In the genomic region with DNA sequence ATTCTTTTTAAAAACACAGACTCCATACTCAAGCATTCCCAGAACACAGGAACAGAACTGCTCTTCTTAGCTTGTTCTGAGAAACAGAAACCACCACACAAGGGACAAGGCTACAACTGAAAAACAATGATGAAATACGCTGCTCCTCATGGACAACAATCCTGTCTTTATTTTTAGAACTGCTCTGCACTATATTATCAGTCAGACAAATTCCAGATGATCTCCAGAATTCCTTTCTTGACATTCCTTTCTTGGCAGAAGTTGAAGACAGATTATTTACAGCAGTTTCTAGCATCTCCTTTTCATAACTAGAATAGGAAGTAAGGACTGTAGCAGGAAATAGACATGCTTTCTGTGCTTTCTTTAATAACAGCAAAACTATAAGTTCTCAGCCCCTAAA, we compare ENCODE assay signal across 8 cellular contexts. TPM values are rescaled to one million over a fixed set of nuclear protein-coding genes. Genes with fewer than 3 reads are reported as not detected.
A peak's percentile ranks its signal among the peaks of the same experiment; 100 is the strongest.
DNase-seq lines count a peak whose midpoint lies in the region; ATAC-seq and TF ChIP-seq lines count a peak whose summit lies in the region.

No MANE protein-coding gene starts in this region.

- H3K27ac Mint-ChIP-seq in activated CD8-positive, alpha-beta T cell treated with anti-CD3 and anti-CD28 coated beads, Interleukin-2, amount 10 ng/mL, durations not matched to agents 7 days and 5 days, result peak overlapping the region; percentile 93

- DNase-seq in activated CD8-positive, alpha-beta T cell treated with anti-CD3 and anti-CD28 coated beads, Interleukin-2, amount 10 ng/mL, durations not matched to agents 7 days and 5 days, result no peak
- DNase-seq in heart right ventricle (peak in 1 of 2 donors; percentile 11), smooth muscle cell (lab: John Stamatoyannopoulos, UW; ENCODE audit: unreplicated experiment) (no peak), C1 segment of cervical spinal cord (lab: John Stamatoyannopoulos, UW) (no peak), SW480 (ENCODE audit: low spot score) (no peak)

- no peaks in the 10 kb centered on the region for H3K27me3 ChIP-seq in heart right ventricle
- no peaks in the 10 kb centered on the region for H3K27me3 ChIP-seq in smooth muscle cell (ENCODE audit: low read depth)

- H3K27me3 Mint-ChIP-seq in activated CD8-positive, alpha-beta T cell treated with anti-CD3 and anti-CD28 coated beads, Interleukin-2, amount 10 ng/mL, durations not matched to agents 7 days and 5 days (ENCODE audit: low read depth), result no peaks in the 10 kb centered on the region

- intact Hi-C loops in heart right ventricle (cut with DNase I), result loop anchor here in 1 of 10 donors (5.0 kb wide), 1 partner anchor 35 kb away; a partner anchor contains a TSS

- H3K4me1 ChIP-seq in HEK293 (ENCODE audit: control insufficient read depth, insufficient read depth, low read length), result no peaks in the 10 kb centered on the region
- H3K4me1 ChIP-seq in heart right ventricle, result peaks cover 0 to 41% (median 30%) of the 10 kb centered on the region in 9 donors
- no peaks in the 10 kb centered on the region for H3K4me1 ChIP-seq in smooth muscle cell (ENCODE audit: low read depth)

- H3K79me2 ChIP-seq in smooth muscle cell (ENCODE audit: low read depth), result no peaks in the 10 kb centered on the region

- 14 to 17% methylated on average over 1 of the region's 1 CpG for WGBS in heart right ventricle, 2 donors
- 6% methylated on average over 1 of the region's 1 CpG for WGBS in smooth muscle cell (ENCODE audit: low lambda C conversion rate)

- peak; percentile 63 for ATAC-seq in activated CD8-positive, alpha-beta T cell treated with anti-CD3 and anti-CD28 coated beads, Interleukin-2, amount 10 ng/mL, durations not matched to agents 7 days and 5 days
- ATAC-seq in heart right ventricle (peak; percentile 91 to 96 (median 94)), HG03175 (IDR thresholded peaks at IDR 0.05; ENCODE audit: unreplicated experiment) (no peak), HG02970 (IDR thresholded peaks at IDR 0.05; ENCODE audit: low FRiP score, unreplicated experiment) (no peak)

- H3K9me3 ChIP-seq in HEK293 (ENCODE audit: control insufficient read depth, insufficient read depth, low read depth, low read length) (no peaks in the 10 kb centered on the region), heart right ventricle (peaks cover 0 to 4% (median 0%) of the 10 kb centered on the region in 11 donors), smooth muscle cell (replicated peaks; ENCODE audit: low read depth) (no peaks in the 10 kb centered on the region)

- no peak overlapping the region for H3K9ac ChIP-seq in smooth muscle cell (ENCODE audit: low read depth)

- no peaks in the 10 kb centered on the region for H3K36me3 ChIP-seq in HEK293 (ENCODE audit: control insufficient read depth in 2 of 2, insufficient read depth in 1 of 2, low read length in 2 of 2)
- peaks cover 0 to 55% (median 0%) of the 10 kb centered on the region in 9 donors for H3K36me3 ChIP-seq in heart right ventricle
- H3K36me3 ChIP-seq in smooth muscle cell (ENCODE audit: low read depth), result peaks cover 12% of the 10 kb centered on the region

- POLR2A ChIA-PET in HEK293 (lab: Yijun Ruan, JAX), result no interaction called here
- POLR2A ChIA-PET in activated CD8-positive, alpha-beta T cell treated with anti-CD3 and anti-CD28 coated beads, Interleukin-2, amount 10 ng/mL, durations not matched to agents 7 days and 5 days (lab: Charles Lee), result no interaction called here

- H3K36me3 Mint-ChIP-seq in activated CD8-positive, alpha-beta T cell treated with anti-CD3 and anti-CD28 coated beads, Interleukin-2, amount 10 ng/mL, durations not matched to agents 7 days and 5 days (ENCODE audit: low read depth), result peaks cover 35% of the 10 kb centered on the region

- H3K4me2 ChIP-seq in smooth muscle cell, result peak overlapping the region; percentile 81

- CTCF ChIA-PET in HEK293 (lab: Yijun Ruan, JAX), result no interaction called here
- CTCF ChIA-PET in activated CD8-positive, alpha-beta T cell treated with anti-CD3 and anti-CD28 coated beads, Interleukin-2, amount 10 ng/mL, durations not matched to agents 7 days and 5 days (lab: Charles Lee), result interaction anchor here (1.4 kb wide), 1 partner anchor 41 kb away, joined by 3 read pairs; no protein-coding TSS in a partner anchor

- H3F3A ChIP-seq in smooth muscle cell (ENCODE audit: low read depth), result peaks cover 12% of the 10 kb centered on the region

- H4K20me1 ChIP-seq in smooth muscle cell (ENCODE audit: low read depth), result no peaks in the 10 kb centered on the region

- TF ChIP-seq CTCF in HEK293 (tag by site-specific recombination; IDR thresholded peaks at IDR 0.05), result no peak
- no peak for TF ChIP-seq CTCF in heart right ventricle (IDR thresholded peaks at IDR 0.05)
- TF ChIP-seq CTCF in smooth muscle cell (IDR thresholded peaks at IDR 0.05; ENCODE audit: borderline replicate concordance, insufficient read depth, poor library complexity, severe bottlenecking), result no peak

- H3K27ac ChIP-seq in HEK293 (ENCODE audit: extremely low read depth, low read depth, low read length) (no peak overlapping the region), heart right ventricle (peak overlapping the region; percentile 41 to 84 (median 80)), smooth muscle cell (ENCODE audit: low read depth) (peak overlapping the region; percentile 62)

- no peaks in the 10 kb centered on the region for H3K9me3 Mint-ChIP-seq in activated CD8-positive, alpha-beta T cell treated with anti-CD3 and anti-CD28 coated beads, Interleukin-2, amount 10 ng/mL, durations not matched to agents 7 days and 5 days (ENCODE audit: insufficient read depth)

- H3K4me3 Mint-ChIP-seq in activated CD8-positive, alpha-beta T cell treated with anti-CD3 and anti-CD28 coated beads, Interleukin-2, amount 10 ng/mL, durations not matched to agents 7 days and 5 days, result peak overlapping the region; percentile 72

- H2AFZ ChIP-seq in smooth muscle cell (ENCODE audit: low read depth), result peak overlapping the region; percentile 1

- peaks cover 36% of the 10 kb centered on the region for H3K4me1 Mint-ChIP-seq in activated CD8-positive, alpha-beta T cell treated with anti-CD3 and anti-CD28 coated beads, Interleukin-2, amount 10 ng/mL, durations not matched to agents 7 days and 5 days (ENCODE audit: low read depth)

- no peak overlapping the region for H3K4me3 ChIP-seq in HEK293 (ENCODE audit: low read depth, low read length)
- H3K4me3 ChIP-seq in heart right ventricle, result peak overlapping the region in 6 of 10 donors; percentile 1 to 34 (median 18)
- no peak overlapping the region for H3K4me3 ChIP-seq in smooth muscle cell

TF ChIP-seq in HEK293, 187 proteins besides CTCF, POLR2A, EP300 and RAD21:
- no peak for TF ChIP-seq ZBTB21 (tag by site-specific recombination; IDR thresholded peaks at IDR 0.05)
- no peak for TF ChIP-seq ZNF132 (tag by site-specific recombination; IDR thresholded peaks at IDR 0.05; ENCODE audit: borderline replicate concordance)
- TF ChIP-seq EGR2 (tag by site-specific recombination; IDR thresholded peaks at IDR 0.05; ENCODE audit: low read depth), result no peak
- TF ChIP-seq, protein P1, sequence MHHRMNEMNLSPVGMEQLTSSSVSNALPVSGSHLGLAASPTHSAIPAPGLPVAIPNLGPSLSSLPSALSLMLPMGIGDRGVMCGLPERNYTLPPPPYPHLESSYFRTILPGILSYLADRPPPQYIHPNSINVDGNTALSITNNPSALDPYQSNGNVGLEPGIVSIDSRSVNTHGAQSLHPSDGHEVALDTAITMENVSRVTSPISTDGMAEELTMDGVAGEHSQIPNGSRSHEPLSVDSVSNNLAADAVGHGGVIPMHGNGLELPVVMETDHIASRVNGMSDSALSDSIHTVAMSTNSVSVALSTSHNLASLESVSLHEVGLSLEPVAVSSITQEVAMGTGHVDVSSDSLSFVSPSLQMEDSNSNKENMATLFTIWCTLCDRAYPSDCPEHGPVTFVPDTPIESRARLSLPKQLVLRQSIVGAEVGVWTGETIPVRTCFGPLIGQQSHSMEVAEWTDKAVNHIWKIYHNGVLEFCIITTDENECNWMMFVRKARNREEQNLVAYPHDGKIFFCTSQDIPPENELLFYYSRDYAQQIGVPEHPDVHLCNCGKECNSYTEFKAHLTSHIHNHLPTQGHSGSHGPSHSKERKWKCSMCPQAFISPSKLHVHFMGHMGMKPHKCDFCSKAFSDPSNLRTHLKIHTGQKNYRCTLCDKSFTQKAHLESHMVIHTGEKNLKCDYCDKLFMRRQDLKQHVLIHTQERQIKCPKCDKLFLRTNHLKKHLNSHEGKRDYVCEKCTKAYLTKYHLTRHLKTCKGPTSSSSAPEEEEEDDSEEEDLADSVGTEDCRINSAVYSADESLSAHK (tag by site-specific recombination; IDR thresholded peaks at IDR 0.05), result peak; percentile 58; the same call in 1 of the 2 replicates
- TF ChIP-seq ZNF621 (tag by site-specific recombination; IDR thresholded peaks at IDR 0.05), result no peak
TF ChIP-seq in HEK293: peak in this region for 1.

RNA-seq across cellular contexts. Expression of a gene that starts 36.1 kb away (rescaled TPM):
- total RNA-seq in activated CD8-positive, alpha-beta T cell treated with anti-CD3 and anti-CD28 coated beads, Interleukin-2, amount 10 ng/mL, durations not matched to agents 7 days and 5 days, result 10 to 100 TPM; 15.0 to 18.0 TPM
- total RNA-seq in heart right ventricle (10 to 100 TPM; 37.2 to 68.4 (median 49.8) TPM), smooth muscle cell (67.6 and 94.3 TPM in 2 replicates)
- polyA plus RNA-seq in heart right ventricle (10 to 100 TPM in 1 of 2 donors, 1 to 10 TPM in 1; 9.9 to 10.1 TPM), smooth muscle cell (60.6 and 74.5 TPM in 2 replicates)

Comparison
In these comparisons a context has a peak if more than half of its experiments do, and no peak if none do; other contexts are left out.
1. H3K4me3 ChIP-seq: peak in heart right ventricle (6 of 10); none in HEK293 (single experiment) and smooth muscle cell (single experiment).
2. ATAC-seq: peak in activated CD8-positive, alpha-beta T cell treated with anti-CD3 and anti-CD28 coated beads, Interleukin-2, amount 10 ng/mL, durations not matched to agents 7 days and 5 days (single experiment) and heart right ventricle (8 of 8); none in HG03175 (single experiment) and HG02970 (single experiment).